ENCODE assay signal across 29 cellular contexts in the genomic region with DNA sequence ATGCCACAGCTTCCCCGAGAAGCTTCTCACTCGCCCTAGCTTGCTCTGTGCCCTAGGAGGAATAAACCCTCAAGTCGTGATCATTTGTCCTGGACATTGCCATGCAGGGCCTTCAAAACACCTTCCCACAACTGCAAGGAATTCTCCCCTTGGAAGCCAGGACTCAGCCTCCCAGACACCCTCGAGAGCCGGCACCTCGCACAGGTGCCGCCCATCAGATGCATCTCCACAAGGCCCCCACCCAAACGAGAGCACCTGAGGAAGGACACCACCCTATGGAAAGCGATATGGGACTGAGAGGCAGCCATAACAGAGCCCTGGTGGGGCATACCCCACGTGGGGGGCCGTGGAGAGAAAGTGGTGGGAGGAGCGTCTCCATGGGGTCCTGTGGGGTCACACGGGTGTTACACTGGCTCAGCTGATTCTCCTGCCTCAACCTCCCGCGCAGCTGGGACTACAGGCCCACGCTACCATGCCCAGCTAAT.
"Had no signal": no experiment of that assay in that cellular context is flagged by ENCODE, and none has a peak within 500 bp of the region (broad histone marks: within the 10 kb centered on the region; RNA-seq: fewer than 3 reads in every experiment).

No MANE protein-coding gene starts in this region.

- H3K27me3 ChIP-seq: adrenal gland, body of pancreas, colonic mucosa, dorsolateral prefrontal cortex had no signal

- ATAC-seq: activated CD4-positive, alpha-beta T cell treated with anti-CD3 and anti-CD28 coated beads for 36 hours; activated CD8-positive, alpha-beta memory T cell treated with anti-CD3 and anti-CD28 coated beads, Interleukin-2, amount 10 ng/mL, durations not matched to agents 7 days and 5 days; activated CD8-positive, alpha-beta T cell treated with anti-CD3 and anti-CD28 coated beads, Interleukin-2, amount 10 ng/mL, durations not matched to agents 7 days and 5 days; activated naive CD8-positive, alpha-beta T cell treated with anti-CD3 and anti-CD28 coated beads, Interleukin-2, amount 50 U/mL, for 24 hours; body of pancreas; esophagus mucosa; T-helper 17 cell had no signal

- DNase-seq: activated B cell treated with CpG ODN at 0.5 μM for 24 hours; activated CD4-positive, alpha-beta memory T cell treated with anti-CD3 and anti-CD28 coated beads for 36 hours; activated CD4-positive, alpha-beta T cell treated with anti-CD3 and anti-CD28 coated beads for 36 hours; activated CD4-positive, alpha-beta T cell treated with anti-CD3 and anti-CD28 coated beads, Interleukin-2, amount 10 ng/mL, durations not matched to agents 24 days and 14 days; activated CD4-positive, CD25-positive, alpha-beta regulatory T cell treated with anti-CD3 and anti-CD28 coated beads, Interleukin-2, amount 50 U/mL, for 72 hours; activated CD8-positive, alpha-beta memory T cell treated with anti-CD3 and anti-CD28 coated beads, Interleukin-2, amount 10 ng/mL, durations not matched to agents 7 days and 5 days; activated CD8-positive, alpha-beta memory T cell treated with anti-CD3 and anti-CD28 coated beads, Interleukin-2, amount 50 U/mL, for 4 hours; activated CD8-positive, alpha-beta T cell treated with anti-CD3 and anti-CD28 coated beads, Interleukin-2, amount 10 ng/mL, durations not matched to agents 7 days and 5 days; activated naive CD4-positive, alpha-beta T cell treated with anti-CD3 and anti-CD28 coated beads for 36 hours; activated naive CD8-positive, alpha-beta T cell treated with anti-CD3 and anti-CD28 coated beads for 36 hours; activated naive CD8-positive, alpha-beta T cell treated with anti-CD3 and anti-CD28 coated beads, Interleukin-2, amount 50 U/mL, for 24 hours; activated T-cell treated with anti-CD3 and anti-CD28 coated beads, Interleukin-2, amount 50 U/mL, for 1 hour; activated T-cell treated with anti-CD3 and anti-CD28 coated beads, Interleukin-2, amount 50 U/mL, for 48 hours; adrenal gland; amygdala; body of pancreas; central memory CD4-positive, alpha-beta T cell; cerebellar nuclear complex; colonic mucosa; effector memory CD4-positive, alpha-beta T cell; endodermal cell; foreskin fibroblast; head of caudate nucleus; T-helper 1 cell; T-helper 17 cell; T1000; WERI-Rb-1 had no signal

- H3K36me3 ChIP-seq: adrenal gland, colonic mucosa, WERI-Rb-1 had no signal

- H3K27ac ChIP-seq: adrenal gland, body of pancreas, colonic mucosa, dorsolateral prefrontal cortex, WERI-Rb-1 had no signal

- H3K9me3 ChIP-seq: adrenal gland, body of pancreas, colonic mucosa had no signal

- H3K4me3 ChIP-seq: adrenal gland, body of pancreas, colonic mucosa, dorsolateral prefrontal cortex had no signal

- H3K4me1 ChIP-seq: adrenal gland, body of pancreas, colonic mucosa had no signal
